Comparison of ENCODE assay signal across 15 cellular contexts in the genomic region with DNA sequence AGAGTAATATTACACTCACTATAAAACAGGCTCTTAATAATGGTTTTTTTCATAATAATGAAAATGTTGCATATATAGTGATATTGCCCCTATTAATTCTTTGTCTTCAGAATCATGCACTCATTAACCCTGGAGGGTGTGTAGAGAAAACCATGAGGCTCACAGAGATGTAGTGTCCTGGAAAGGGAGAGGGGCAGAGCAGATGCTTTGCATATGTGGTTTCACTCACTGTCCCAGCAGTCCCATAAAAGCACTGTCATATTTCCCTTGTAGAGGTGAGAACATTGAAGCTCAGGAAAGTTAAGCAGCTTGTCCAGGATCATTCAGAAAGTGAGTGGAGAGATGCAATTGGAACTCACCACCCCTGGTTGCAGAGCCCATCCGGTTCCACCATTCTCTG.
DNase-seq lines count a peak whose midpoint lies in the region; ATAC-seq and TF ChIP-seq lines count a peak whose summit lies in the region.
"Had no signal": no experiment of that assay in that cellular context is flagged by ENCODE, and none has a peak within 500 bp of the region (broad histone marks: within the 10 kb centered on the region; RNA-seq: fewer than 3 reads in every experiment).

No MANE protein-coding gene starts in this region.

- no peak for TF ChIP-seq CTCF in foreskin keratinocyte (conservative IDR thresholded peaks at IDR 0.05)

- H3K27me3 ChIP-seq in foreskin keratinocyte: no peaks in the 10 kb centered on the region
- H3K27me3 ChIP-seq: SJCRH30 had no signal

- ATAC-seq in GM19324 (IDR thresholded peaks at IDR 0.05; ENCODE audit: low FRiP score, unreplicated experiment) (peak; percentile 60), HG02623 (IDR thresholded peaks at IDR 0.05; ENCODE audit: unreplicated experiment) (peak; percentile 82), HG03460 (IDR thresholded peaks at IDR 0.05; ENCODE audit: unreplicated experiment) (peak; percentile 86), foreskin keratinocyte (no peak)
- ATAC-seq: sciatic nerve had no signal

- H3K4me1 ChIP-seq in foreskin keratinocyte: no peaks in the 10 kb centered on the region

- H3K27ac ChIP-seq in foreskin keratinocyte: no peak overlapping the region
- H3K27ac ChIP-seq: SJCRH30 had no signal

- intact Hi-C loops in posterior vena cava (cut with DNase I): no loop called here

- DNase-seq in ureter (ENCODE audit: low spot score) (no peak), EL (no peak), posterior vena cava (ENCODE audit: low spot score) (no peak), foreskin keratinocyte (no peak)
- DNase-seq: activated B cell treated with CpG ODN at 0.5 μM for 24 hours, Caco-2, foreskin fibroblast, H9, NCI-H146, NCI-H524 treated with DMSO at 0.1 percent for 48 hours had no signal
